ENCODE assay signal across 1 cellular context in genomic region chrX:48498374-48498809, GRCh38.
A peak's percentile ranks its signal among the peaks of the same experiment; 100 is the strongest.
TF ChIP-seq lines count a peak whose summit lies in the region.

No MANE protein-coding gene starts in this region.

TF ChIP-seq in K562, 482 proteins besides CTCF, POLR2A, EP300 and RAD21:
- TF ChIP-seq HNRNPUL1 (IDR thresholded peaks at IDR 0.05; ENCODE audit: low read length): no peak
- no peak for TF ChIP-seq PYGO2 (tag; IDR thresholded peaks at IDR 0.05)
- peak; percentile 50; the same call in 1 of the 2 replicates for TF ChIP-seq SMARCA4 (IDR thresholded peaks at IDR 0.05)
- peak; percentile 72 for TF ChIP-seq ATF3 (IDR thresholded peaks at IDR 0.05)
- no peak for TF ChIP-seq ATF3 (CRISPR knock-in tag; conservative IDR thresholded peaks at IDR 0.05)
- peak; percentile 68 for TF ChIP-seq JUND (IDR thresholded peaks at IDR 0.05; ENCODE audit: borderline replicate concordance, low read depth, low read length)
- TF ChIP-seq JUND (tag; IDR thresholded peaks at IDR 0.05; ENCODE audit: borderline replicate concordance, low read depth, low read length): no peak
- TF ChIP-seq EHMT2 (IDR thresholded peaks at IDR 0.05): no peak
- no peak for TF ChIP-seq HMBOX1 (IDR thresholded peaks at IDR 0.05)
- TF ChIP-seq KDM4B (IDR thresholded peaks at IDR 0.05; ENCODE audit: borderline replicate concordance in 2 of 2, low read depth in 1 of 2): no peak
- no peak for TF ChIP-seq PTRF (tag; IDR thresholded peaks at IDR 0.05)
- no peak for TF ChIP-seq NUFIP1 (IDR thresholded peaks at IDR 0.05; ENCODE audit: partially characterized antibody)
- no peak for TF ChIP-seq PURB (CRISPR knock-in tag; IDR thresholded peaks at IDR 0.05; ENCODE audit: low read depth)
- TF ChIP-seq CC2D1A (IDR thresholded peaks at IDR 0.05): no peak
- no peak for TF ChIP-seq ZNF121 (CRISPR knock-in tag; conservative IDR thresholded peaks at IDR 0.05)
- TF ChIP-seq CBX8 (IDR thresholded peaks at IDR 0.05; ENCODE audit: borderline replicate concordance, extremely low read depth, low read depth, low read length, poor library complexity, severe bottlenecking): no peak
- no peak for TF ChIP-seq SP1 (CRISPR knock-in tag; IDR thresholded peaks at IDR 0.05)
- no peak for TF ChIP-seq BRF2 (IDR thresholded peaks at IDR 0.05; ENCODE audit: borderline replicate concordance, insufficient read depth, insufficient read length)
- TF ChIP-seq ELK3 (CRISPR knock-in tag; IDR thresholded peaks at IDR 0.05): no peak
- no peak for TF ChIP-seq PHB2 (IDR thresholded peaks at IDR 0.05; ENCODE audit: low read depth)
- no peak for TF ChIP-seq ZNF316 (IDR thresholded peaks at IDR 0.05)
- no peak for TF ChIP-seq BMI1 (IDR thresholded peaks at IDR 0.05; ENCODE audit: low read length)
- 0 out of 4 replicates have a peak, but pooled peaks of 1 of the 2 experiments have one; percentile 22 for TF ChIP-seq HDAC1 (IDR thresholded peaks at IDR 0.05)
- TF ChIP-seq FOSL1 (tag; conservative IDR thresholded peaks at IDR 0.05): peak; percentile 59
- TF ChIP-seq SETDB1 (IDR thresholded peaks at IDR 0.05; ENCODE audit: low read length): no peak
- TF ChIP-seq JUN (IDR thresholded peaks at IDR 0.05; ENCODE audit: borderline replicate concordance, low read depth, low read length): 0 out of 2 replicates have a peak, but pooled peaks have one; percentile 13
- TF ChIP-seq JUN (CRISPR knock-in tag; IDR thresholded peaks at IDR 0.05; ENCODE audit: borderline replicate concordance): no peak
- TF ChIP-seq PML (IDR thresholded peaks at IDR 0.05; ENCODE audit: low read length): no peak
- peak; percentile 34; the same call in 1 of the 2 replicates for TF ChIP-seq DPF2 (IDR thresholded peaks at IDR 0.05)
- TF ChIP-seq USF2 (CRISPR knock-in tag; IDR thresholded peaks at IDR 0.05): no peak
- no peak for TF ChIP-seq ARID3A (IDR thresholded peaks at IDR 0.05; ENCODE audit: borderline replicate concordance, low read depth, low read length)
- TF ChIP-seq HNRNPL (IDR thresholded peaks at IDR 0.05; ENCODE audit: low read depth, low read length): no peak
- TF ChIP-seq ZBTB34 (CRISPR knock-in tag; IDR thresholded peaks at IDR 0.05): no peak
- peak; percentile 49; the same call in 1 of the 2 replicates for TF ChIP-seq SMARCE1 (IDR thresholded peaks at IDR 0.05)
- no peak for TF ChIP-seq ZNF699 (CRISPR knock-in tag; IDR thresholded peaks at IDR 0.05; ENCODE audit: insufficient replicate concordance)
- no peak for TF ChIP-seq KAT2B (IDR thresholded peaks at IDR 0.05; ENCODE audit: low read depth, low read length)
- peak; percentile 62 for TF ChIP-seq EGR1 (conservative IDR thresholded peaks at IDR 0.05)
- TF ChIP-seq ERF (CRISPR knock-in tag; IDR thresholded peaks at IDR 0.05): no peak
- no peak for TF ChIP-seq U2AF2 (optimal IDR thresholded peaks at IDR 0.05; ENCODE audit: low read depth, low read length)
- TF ChIP-seq CREB3 (tag; conservative IDR thresholded peaks at IDR 0.05; ENCODE audit: low read depth): no peak
- TF ChIP-seq RFX7 (CRISPR knock-in tag; IDR thresholded peaks at IDR 0.05): no peak
- TF ChIP-seq SMARCC2 (IDR thresholded peaks at IDR 0.05; ENCODE audit: low read depth): no peak
- TF ChIP-seq ZBTB7A (IDR thresholded peaks at IDR 0.05; ENCODE audit: borderline replicate concordance, control insufficient read depth, low read depth, low read length): no peak
- TF ChIP-seq ZNF695 (CRISPR knock-in tag; IDR thresholded peaks at IDR 0.05): no peak
- no peak for TF ChIP-seq CREM (IDR thresholded peaks at IDR 0.05; ENCODE audit: low read depth)
- TF ChIP-seq BRD9 (IDR thresholded peaks at IDR 0.05; ENCODE audit: low read depth, partially characterized antibody): no peak
- TF ChIP-seq CBFA2T3 (IDR thresholded peaks at IDR 0.05): peak; percentile 59; the same call in 1 of the 2 replicates
- TF ChIP-seq POLR2AphosphoS2 (IDR thresholded peaks at IDR 0.05; ENCODE audit: low read length): no peak
- no peak for TF ChIP-seq ZNF766 (CRISPR knock-in tag; conservative IDR thresholded peaks at IDR 0.05)
- TF ChIP-seq TFAM (CRISPR knock-in tag; conservative IDR thresholded peaks at IDR 0.05): no peak
- TF ChIP-seq MAZ (CRISPR knock-in tag; conservative IDR thresholded peaks at IDR 0.05 in 1 of 2, IDR thresholded peaks at IDR 0.05 in 1 of 2): no peak
- no peak for TF ChIP-seq PRPF4 (IDR thresholded peaks at IDR 0.05; ENCODE audit: insufficient read depth, low read depth, low read length, poor library complexity, severe bottlenecking)
- TF ChIP-seq MTA1 (IDR thresholded peaks at IDR 0.05; ENCODE audit: borderline replicate concordance): no peak
- TF ChIP-seq TARDBP (IDR thresholded peaks at IDR 0.05): no peak
- TF ChIP-seq ZNF384 (IDR thresholded peaks at IDR 0.05; ENCODE audit: low read depth, low read length): no peak
- TF ChIP-seq ARID1B (IDR thresholded peaks at IDR 0.05): peak; percentile 47
TF ChIP-seq in K562: peak in this region for 11.
